Comparison of ENCODE assay signal across 1 cellular context in genomic region chr1:202014915-202015676, GRCh38.
TF ChIP-seq lines count a peak whose summit lies in the region.

No MANE protein-coding gene starts in this region.

TF ChIP-seq in IMR-90, 13 proteins besides CTCF, POLR2A, EP300 and RAD21:
- TF ChIP-seq SMC3 (IDR thresholded peaks at IDR 0.05; ENCODE audit: low read depth, low read length) (no peak), CEBPB (IDR thresholded peaks at IDR 0.05; ENCODE audit: low read depth, low read length) (no peak), MAFK (IDR thresholded peaks at IDR 0.05; ENCODE audit: low read depth, low read length) (no peak), CHD1 (IDR thresholded peaks at IDR 0.05; ENCODE audit: low read depth, low read length) (no peak), RFX5 (IDR thresholded peaks at IDR 0.05; ENCODE audit: low read depth, low read length) (no peak), BHLHE40 (IDR thresholded peaks at IDR 0.05; ENCODE audit: low read depth, low read length) (no peak), MAZ (IDR thresholded peaks at IDR 0.05; ENCODE audit: borderline replicate concordance, low read depth, low read length) (no peak), MXI1 (IDR thresholded peaks at IDR 0.05; ENCODE audit: borderline replicate concordance, low read depth, low read length) (no peak), RCOR1 (IDR thresholded peaks at IDR 0.05; ENCODE audit: insufficient replicate concordance, low read length) (no peak), NFE2L2 (IDR thresholded peaks at IDR 0.05; ENCODE audit: low read depth, low read length) (no peak), USF2 (IDR thresholded peaks at IDR 0.05; ENCODE audit: low read depth, low read length) (no peak), ELK1 (IDR thresholded peaks at IDR 0.05; ENCODE audit: borderline replicate concordance, low read depth, low read length) (no peak)
